19 cellular contexts compared by ENCODE assay signal in genomic region chr2:223587301-223587700, GRCh38. TPM values are rescaled to one million over a fixed set of nuclear protein-coding genes. Genes with fewer than 3 reads are reported as not detected.
A peak's percentile ranks its signal among the peaks of the same experiment; 100 is the strongest.
DNase-seq lines count a peak whose midpoint lies in the region; ATAC-seq, FAIRE-seq and TF ChIP-seq lines count a peak whose summit lies in the region.
"Had no signal": no experiment of that assay in that cellular context is flagged by ENCODE, and none has a peak within 500 bp of the region (broad histone marks: within the 10 kb centered on the region; RNA-seq: fewer than 3 reads in every experiment).

No MANE protein-coding gene starts in this region.

- DNase-seq in NCI-H226 (peak; percentile 57), astrocyte (ENCODE audit: low read depth) (peak; percentile 47), fibroblast of the aortic adventitia (ENCODE audit: low read depth) (peak; percentile 47), urothelium cell line (ENCODE audit: low spot score) (no peak), occipital lobe (lab: John Stamatoyannopoulos, UW) (no peak)
- DNase-seq: BE2C; CD8-positive, alpha-beta T cell; COR-L47; DMS79 treated with DMSO at 0.1 percent for 48 hours; EL; HCEC 1CT had no signal

- no peak for ATAC-seq in gastroesophageal sphincter
- no peak for ATAC-seq in stimulated activated memory B cell treated with anti-CD40 and anti-IgM and Interleukin-4, amounts not matched to agents 10 μg/mL and 1 μg/mL and 100 μg/mL, for 72 hours
- ATAC-seq: A549; CD8-positive, alpha-beta T cell had no signal

- no peak overlapping the region for H3K9ac ChIP-seq in astrocyte (ENCODE audit: low read length)

- peaks cover 17% of the 10 kb centered on the region for H3K4me1 ChIP-seq in astrocyte (ENCODE audit: insufficient read depth, low read length)
- H3K4me1 ChIP-seq in gastroesophageal sphincter: no peaks in the 10 kb centered on the region

- H3K27me3 Mint-ChIP-seq in astrocyte (ENCODE audit: low read depth, unreplicated experiment): no peaks in the 10 kb centered on the region
- H3K27me3 Mint-ChIP-seq in stimulated activated memory B cell treated with anti-CD40 and anti-IgM and Interleukin-4, amounts not matched to agents 10 μg/mL and 1 μg/mL and 100 μg/mL, for 72 hours: no peaks in the 10 kb centered on the region

- no peak overlapping the region for H3K4me2 ChIP-seq in astrocyte (ENCODE audit: low read length)
- H3K4me2 ChIP-seq: A549 had no signal

- TF ChIP-seq CTCF in astrocyte (IDR thresholded peaks at IDR 0.05; ENCODE audit: insufficient read depth, low read depth, low read length) (no peak), fibroblast of the aortic adventitia (IDR thresholded peaks at IDR 0.05; ENCODE audit: insufficient read depth, low read length) (no peak), gastroesophageal sphincter (IDR thresholded peaks at IDR 0.05) (no peak)

- H3K9me3 ChIP-seq in astrocyte (ENCODE audit: insufficient read depth, low read depth, low read length) (no peaks in the 10 kb centered on the region), gastroesophageal sphincter (no peaks in the 10 kb centered on the region)
- H3K9me3 ChIP-seq: A549, BE2C had no signal

- H3K4me1 Mint-ChIP-seq in astrocyte (ENCODE audit: low read depth, unreplicated experiment): peaks cover 11% of the 10 kb centered on the region
- H3K4me1 Mint-ChIP-seq in stimulated activated memory B cell treated with anti-CD40 and anti-IgM and Interleukin-4, amounts not matched to agents 10 μg/mL and 1 μg/mL and 100 μg/mL, for 72 hours: no peaks in the 10 kb centered on the region
- H3K4me1 Mint-ChIP-seq: CD14-positive monocyte had no signal

- no peaks in the 10 kb centered on the region for H4K20me1 ChIP-seq in astrocyte (ENCODE audit: insufficient read depth, low read length)

- TF ChIP-seq POLR2A in gastroesophageal sphincter (IDR thresholded peaks at IDR 0.05): no peak

- H3K9me3 Mint-ChIP-seq in astrocyte (ENCODE audit: unreplicated experiment): no peaks in the 10 kb centered on the region
- peaks cover 2% of the 10 kb centered on the region for H3K9me3 Mint-ChIP-seq in stimulated activated memory B cell treated with anti-CD40 and anti-IgM and Interleukin-4, amounts not matched to agents 10 μg/mL and 1 μg/mL and 100 μg/mL, for 72 hours
- H3K9me3 Mint-ChIP-seq: CD8-positive, alpha-beta T cell had no signal

- WGBS in gastroesophageal sphincter (ENCODE audit: low coverage in 1 of 2), 2 donors: 77 to 82% methylated on average over 3 of the region's 3 CpGs

- H2AFZ ChIP-seq in astrocyte (ENCODE audit: low read depth, low read length): no peak overlapping the region

- no peaks in the 10 kb centered on the region for H3K36me3 ChIP-seq in astrocyte (ENCODE audit: insufficient read depth, low read length)
- H3K36me3 ChIP-seq in gastroesophageal sphincter: no peaks in the 10 kb centered on the region
- H3K36me3 ChIP-seq: BE2C had no signal

- TF ChIP-seq EP300 in gastroesophageal sphincter (IDR thresholded peaks at IDR 0.05): no peak

- no peak overlapping the region for H3K4me3 ChIP-seq in astrocyte (ENCODE audit: insufficient read depth, low read depth, low read length)
- no peak overlapping the region for H3K4me3 ChIP-seq in fibroblast of the aortic adventitia (ENCODE audit: low read depth, low read length)
- H3K4me3 ChIP-seq in gastroesophageal sphincter: no peak overlapping the region
- H3K4me3 ChIP-seq: A549 had no signal

- no peak overlapping the region for H3K27ac ChIP-seq in astrocyte (ENCODE audit: low read depth, low read length)
- H3K27ac ChIP-seq in gastroesophageal sphincter: no peak overlapping the region
- H3K27ac ChIP-seq: A549 had no signal

- H3K36me3 Mint-ChIP-seq in astrocyte (ENCODE audit: low read depth, unreplicated experiment): no peaks in the 10 kb centered on the region
- H3K36me3 Mint-ChIP-seq in stimulated activated memory B cell treated with anti-CD40 and anti-IgM and Interleukin-4, amounts not matched to agents 10 μg/mL and 1 μg/mL and 100 μg/mL, for 72 hours: no peaks in the 10 kb centered on the region
- H3K36me3 Mint-ChIP-seq: CD14-positive monocyte; CD8-positive, alpha-beta T cell had no signal

- H3K79me2 ChIP-seq in astrocyte (ENCODE audit: insufficient read depth, low read length): no peaks in the 10 kb centered on the region

- FAIRE-seq in astrocyte (lab: Jason Lieb, UNC) (no peak), urothelium cell line (lab: Jason Lieb, UNC) (peak; percentile 17)
- FAIRE-seq: A549, D721Med, G401.6, GM12892, HTR-8/SVneo had no signal

- H3K27ac Mint-ChIP-seq in astrocyte (ENCODE audit: unreplicated experiment): no peak overlapping the region
- H3K27ac Mint-ChIP-seq in stimulated activated memory B cell treated with anti-CD40 and anti-IgM and Interleukin-4, amounts not matched to agents 10 μg/mL and 1 μg/mL and 100 μg/mL, for 72 hours: no peak overlapping the region
- H3K27ac Mint-ChIP-seq: CD14-positive monocyte; CD8-positive, alpha-beta T cell had no signal

- no peak overlapping the region for H3K4me3 Mint-ChIP-seq in astrocyte (ENCODE audit: unreplicated experiment)
- H3K4me3 Mint-ChIP-seq in stimulated activated memory B cell treated with anti-CD40 and anti-IgM and Interleukin-4, amounts not matched to agents 10 μg/mL and 1 μg/mL and 100 μg/mL, for 72 hours: no peak overlapping the region
- H3K4me3 Mint-ChIP-seq: CD14-positive monocyte; CD8-positive, alpha-beta T cell had no signal

- H3K27me3 ChIP-seq in astrocyte (ENCODE audit: insufficient read depth, low read length) (no peaks in the 10 kb centered on the region), gastroesophageal sphincter (no peaks in the 10 kb centered on the region)
- H3K27me3 ChIP-seq: BE2C had no signal

RNA-seq across cellular contexts. Expression of gene SCG2, which starts 14.9 kb away (rescaled TPM):
- 5.6 and 6.9 TPM in 2 replicates for total RNA-seq in astrocyte
- total RNA-seq in fibroblast of the aortic adventitia (ENCODE audit: low replicate concordance): 0.63 and 3.4 TPM in 2 replicates
- 1 to 10 TPM in 3 of 4 donors, under 1 TPM in 1; 0.78 to 8.4 (median 3.5) TPM for total RNA-seq in gastroesophageal sphincter
- total RNA-seq in occipital lobe: 52.9 TPM
- total RNA-seq: CD8-positive, alpha-beta T cell had no signal

Comparison
In these comparisons a context has a peak if more than half of its experiments do, and no peak if none do; other contexts are left out.
1. DNase-seq: peak in NCI-H226 (single experiment), astrocyte (single experiment) and fibroblast of the aortic adventitia (single experiment); none in urothelium cell line (single experiment) and occipital lobe (single experiment).